Comparison of ENCODE assay signal across 16 cellular contexts in genomic region chr20:41182296-41183212, GRCh38. TPM values are rescaled to one million over a fixed set of nuclear protein-coding genes. Genes with fewer than 3 reads are reported as not detected.
DNase-seq lines count a peak whose midpoint lies in the region; ATAC-seq and TF ChIP-seq lines count a peak whose summit lies in the region.
"Had no signal": no experiment of that assay in that cellular context is flagged by ENCODE, and none has a peak within 500 bp of the region (broad histone marks: within the 10 kb centered on the region; RNA-seq: fewer than 3 reads in every experiment).

No MANE protein-coding gene starts in this region.

- intact Hi-C loops in CD4-positive, alpha-beta memory T cell (cut with micrococcal nuclease): no loop called here
- intact Hi-C loops in lower lobe of right lung (cut with DNase I): no loop called here

- no peaks in the 10 kb centered on the region for H3K9me3 Mint-ChIP-seq in CD4-positive, alpha-beta memory T cell
- H3K9me3 Mint-ChIP-seq in activated naive CD8-positive, alpha-beta T cell treated with anti-CD3 and anti-CD28 coated beads, Interleukin-2, amount 50 U/mL, for 24 hours: no peaks in the 10 kb centered on the region

- no peak for DNase-seq in CD4-positive, alpha-beta memory T cell
- DNase-seq in ELR (ENCODE audit: low read depth) (peak; percentile 50), lower lobe of right lung (peak; percentile 30)
- no peak for DNase-seq in activated naive CD8-positive, alpha-beta T cell treated with anti-CD3 and anti-CD28 coated beads, Interleukin-2, amount 50 U/mL, for 24 hours
- no peak for DNase-seq in stimulated activated naive CD4-positive, alpha-beta T cell treated with Interleukin-2 at 50 U/mL for 16 hours (lab: John Stamatoyannopoulos, UW)
- DNase-seq: effector memory CD4-positive, alpha-beta T cell; NCI-H146; stimulated activated CD4-positive, alpha-beta T cell treated with anti-CD3 and anti-CD28 coated beads, Interleukin-4, amount 100 ng/mL, for 4 hours; T1000 had no signal

- peaks cover 0 to 7% of the 10 kb centered on the region in 2 donors for H3K36me3 Mint-ChIP-seq in CD4-positive, alpha-beta memory T cell
- H3K36me3 Mint-ChIP-seq in activated naive CD8-positive, alpha-beta T cell treated with anti-CD3 and anti-CD28 coated beads, Interleukin-2, amount 50 U/mL, for 24 hours (ENCODE audit: low read depth): peaks cover 12% of the 10 kb centered on the region

- no peak for TF ChIP-seq CTCF in lower lobe of right lung (IDR thresholded peaks at IDR 0.05)

- H3K36me3 ChIP-seq in CD4-positive, alpha-beta memory T cell (ENCODE audit: insufficient read depth, low read length): no peaks in the 10 kb centered on the region
- peaks cover 24% of the 10 kb centered on the region for H3K36me3 ChIP-seq in lower lobe of right lung

- H3K4me3 ChIP-seq in CD4-positive, alpha-beta memory T cell (ENCODE audit: low read length in 2 of 2): no peak overlapping the region
- no peak overlapping the region for H3K4me3 ChIP-seq in lower lobe of right lung

- H3K9me3 ChIP-seq in CD4-positive, alpha-beta memory T cell (ENCODE audit: control insufficient read depth in 1 of 2, low read length in 2 of 2): no peaks in the 10 kb centered on the region
- H3K9me3 ChIP-seq in lower lobe of right lung: no peaks in the 10 kb centered on the region

- no peak overlapping the region for H3K27ac ChIP-seq in CD4-positive, alpha-beta memory T cell (ENCODE audit: low read depth, low read length)
- H3K27ac ChIP-seq in lower lobe of right lung: no peak overlapping the region
- H3K27ac ChIP-seq: C4-2B, KMS-11 had no signal

- no peaks in the 10 kb centered on the region for H3K4me1 ChIP-seq in CD4-positive, alpha-beta memory T cell (ENCODE audit: insufficient read depth, low read length)
- peaks cover 15% of the 10 kb centered on the region for H3K4me1 ChIP-seq in lower lobe of right lung

- POLR2A ChIA-PET in CD4-positive, alpha-beta memory T cell (lab: Charles Lee; ENCODE audit: partially characterized antibody): interaction anchor here (1.1 to 1.6 kb wide), 2 partner anchors 27 to 47 kb away, joined by 3 read pairs; no protein-coding TSS in a partner anchor

- no peaks in the 10 kb centered on the region for H3K27me3 Mint-ChIP-seq in CD4-positive, alpha-beta memory T cell
- no peaks in the 10 kb centered on the region for H3K27me3 Mint-ChIP-seq in activated naive CD8-positive, alpha-beta T cell treated with anti-CD3 and anti-CD28 coated beads, Interleukin-2, amount 50 U/mL, for 24 hours

- ATAC-seq in activated naive CD8-positive, alpha-beta T cell treated with anti-CD3 and anti-CD28 coated beads, Interleukin-2, amount 50 U/mL, for 24 hours: peak; percentile 44
- ATAC-seq in lower lobe of right lung (no peak), HG02759 (IDR thresholded peaks at IDR 0.05; ENCODE audit: unreplicated experiment) (no peak), HG03342 (IDR thresholded peaks at IDR 0.05; ENCODE audit: unreplicated experiment) (no peak), GM21825 (IDR thresholded peaks at IDR 0.05; ENCODE audit: unreplicated experiment) (no peak)
- ATAC-seq: Panc1, right cardiac atrium had no signal

- H3K4me3 Mint-ChIP-seq in CD4-positive, alpha-beta memory T cell: no peak overlapping the region
- no peak overlapping the region for H3K4me3 Mint-ChIP-seq in activated naive CD8-positive, alpha-beta T cell treated with anti-CD3 and anti-CD28 coated beads, Interleukin-2, amount 50 U/mL, for 24 hours

- H3K27me3 ChIP-seq in CD4-positive, alpha-beta memory T cell (ENCODE audit: insufficient read depth, low read length): no peaks in the 10 kb centered on the region
- H3K27me3 ChIP-seq in lower lobe of right lung (ENCODE audit: low read depth): no peaks in the 10 kb centered on the region

- CTCF ChIA-PET in CD4-positive, alpha-beta memory T cell (lab: Charles Lee; ENCODE audit: partially characterized antibody): interaction anchor here (0.9 to 1.5 kb wide), 4 partner anchors 9 to 48 kb away, joined by 3 to 4 read pairs (median 4); no protein-coding TSS in a partner anchor

- peak overlapping the region; percentile 11 to 77 (median 67) for H3K27ac Mint-ChIP-seq in CD4-positive, alpha-beta memory T cell
- H3K27ac Mint-ChIP-seq in activated naive CD8-positive, alpha-beta T cell treated with anti-CD3 and anti-CD28 coated beads, Interleukin-2, amount 50 U/mL, for 24 hours: no peak overlapping the region

- peaks cover 1 to 15% (median 10%) of the 10 kb centered on the region in 4 donors for H3K4me1 Mint-ChIP-seq in CD4-positive, alpha-beta memory T cell
- peaks cover 4% of the 10 kb centered on the region for H3K4me1 Mint-ChIP-seq in activated naive CD8-positive, alpha-beta T cell treated with anti-CD3 and anti-CD28 coated beads, Interleukin-2, amount 50 U/mL, for 24 hours

RNA-seq across cellular contexts. Expression of gene PLCG1, which starts 45.2 kb away (rescaled TPM):
- total RNA-seq in CD4-positive, alpha-beta memory T cell: 100 to 1,000 TPM; 319 to 320 TPM
- 10 to 100 TPM; 22.8 to 68.7 TPM for polyA plus RNA-seq in CD4-positive, alpha-beta memory T cell
- 94.0 TPM for total RNA-seq in lower lobe of right lung

Comparison
In these comparisons a context has a peak if more than half of its experiments do, and no peak if none do; other contexts are left out.
1. DNase-seq: peak in ELR (single experiment) and lower lobe of right lung (single experiment); none in CD4-positive, alpha-beta memory T cell (0 of 5), activated naive CD8-positive, alpha-beta T cell treated with anti-CD3 and anti-CD28 coated beads, Interleukin-2, amount 50 U/mL, for 24 hours (single experiment) and stimulated activated naive CD4-positive, alpha-beta T cell treated with Interleukin-2 at 50 U/mL for 16 hours (single experiment).